ENCODE assay signal across 1 cellular context in genomic region chr6:16594849-16595248, GRCh38.
TF ChIP-seq lines count a peak whose summit lies in the region.

No MANE protein-coding gene starts in this region.

TF ChIP-seq in GM23338, 12 proteins besides CTCF, POLR2A, EP300 and RAD21 (continued from another document):
- no peak for TF ChIP-seq ZNF462 (CRISPR knock-in tag; IDR thresholded peaks at IDR 0.05)
- TF ChIP-seq NANOG (IDR thresholded peaks at IDR 0.05; ENCODE audit: borderline replicate concordance): no peak
TF ChIP-seq in GM23338: peak in this region for 0.
